In the genomic region with DNA sequence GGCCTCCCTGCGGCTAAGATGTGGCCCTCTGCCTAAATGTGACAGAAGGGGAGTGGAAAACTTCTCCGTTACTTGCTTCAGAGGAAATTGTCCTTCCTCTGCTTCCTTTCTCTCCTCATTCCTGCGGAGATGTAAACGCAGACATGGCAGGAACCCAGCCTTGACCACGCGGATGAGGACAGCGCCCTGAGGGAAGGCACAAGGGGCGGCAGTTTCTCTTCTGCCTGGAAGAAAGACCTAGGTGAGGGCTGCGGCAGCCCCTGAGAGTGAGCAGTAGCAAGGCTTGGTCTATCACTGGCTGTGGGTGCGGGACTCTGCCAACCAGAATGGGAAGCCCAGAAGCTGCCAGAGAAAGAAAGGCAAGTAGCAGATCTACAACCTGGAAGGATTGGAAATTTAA, we compare ENCODE assay signal across 1 cellular context.
TF ChIP-seq lines count a peak whose summit lies in the region.

No MANE protein-coding gene starts in this region.

TF ChIP-seq in GM23338, 12 proteins besides CTCF, POLR2A, EP300 and RAD21 (continued from another document):
- TF ChIP-seq ZNF462 (CRISPR knock-in tag; IDR thresholded peaks at IDR 0.05) (no peak), ZNF114 (CRISPR knock-in tag; IDR thresholded peaks at IDR 0.05) (no peak), ZNF331 (CRISPR knock-in tag; IDR thresholded peaks at IDR 0.05; ENCODE audit: low read depth) (no peak), EZH2phosphoT487 (IDR thresholded peaks at IDR 0.05; ENCODE audit: unreplicated experiment) (no peak)
TF ChIP-seq in GM23338: peak in this region for 0.
